Comparison of ENCODE assay signal across 20 cellular contexts in genomic region chr9:130601100-130601499, GRCh38.
"Had no signal": no experiment of that assay in that cellular context is flagged by ENCODE, and none has a peak within 500 bp of the region (broad histone marks: within the 10 kb centered on the region; RNA-seq: fewer than 3 reads in every experiment).

No MANE protein-coding gene starts in this region.

- DNase-seq: esophagus squamous epithelium; foreskin fibroblast; immature natural killer cell; left ventricle myocardium inferior; mesenchymal stem cell; midbrain; nucleus accumbens; ovary; stimulated activated CD4-positive, alpha-beta T cell treated with anti-CD3 and anti-CD28 coated beads, Interleukin-2, amount 100 ng/mL, for 48 hours; stimulated activated naive CD4-positive, alpha-beta T cell treated with Interleukin-2 at 50 U/mL for 16 hours; thyroid gland; upper lobe of left lung; uterus had no signal

- H3K4me3 ChIP-seq: esophagus squamous epithelium, left ventricle myocardium inferior, lung, neural progenitor cell, ovary, right atrium auricular region, smooth muscle cell, thyroid gland, upper lobe of left lung, uterus had no signal

- H3K4me1 ChIP-seq: esophagus squamous epithelium, left ventricle myocardium inferior, neural progenitor cell, right atrium auricular region, uterus had no signal

- H3K36me3 ChIP-seq: ovary, uterus had no signal

- H3K9me3 Mint-ChIP-seq: dendritic cell treated with granulocyte-macrophage colony-stimulating factor and Interleukin-4, amounts not matched to agents 40 ng/mL and 50 ng/mL, for 4 days; immature natural killer cell; natural killer cell treated with Interleukin-12 subunit alpha and Interleukin-12 subunit beta and Interleukin-15 and Interleukin-18, amount 100 ng/mL, for 72 hours; neural progenitor cell had no signal

- H3K4me3 Mint-ChIP-seq: dendritic cell treated with granulocyte-macrophage colony-stimulating factor and Interleukin-4, amounts not matched to agents 40 ng/mL and 50 ng/mL, for 4 days; immature natural killer cell; natural killer cell treated with Interleukin-12 subunit alpha and Interleukin-12 subunit beta and Interleukin-15 and Interleukin-18, amount 100 ng/mL, for 72 hours; neural progenitor cell had no signal

- H3K27me3 ChIP-seq: esophagus squamous epithelium, neural progenitor cell, ovary, right atrium auricular region, thyroid gland, upper lobe of left lung, uterus had no signal

- H3K27me3 Mint-ChIP-seq: dendritic cell treated with granulocyte-macrophage colony-stimulating factor and Interleukin-4, amounts not matched to agents 40 ng/mL and 50 ng/mL, for 4 days; natural killer cell treated with Interleukin-12 subunit alpha and Interleukin-12 subunit beta and Interleukin-15 and Interleukin-18, amount 100 ng/mL, for 72 hours had no signal

- FAIRE-seq: keratinocyte had no signal

- H3K9me3 ChIP-seq: esophagus squamous epithelium, left ventricle myocardium inferior, ovary, right atrium auricular region, thyroid gland, upper lobe of left lung, uterus had no signal

- H3K4me1 Mint-ChIP-seq: neural progenitor cell had no signal

- H3K27ac ChIP-seq: esophagus squamous epithelium, left ventricle myocardium inferior, neural progenitor cell, ovary, right atrium auricular region, thyroid gland, upper lobe of left lung, uterus had no signal

- H3K27ac Mint-ChIP-seq: dendritic cell treated with granulocyte-macrophage colony-stimulating factor and Interleukin-4, amounts not matched to agents 40 ng/mL and 50 ng/mL, for 4 days; natural killer cell treated with Interleukin-12 subunit alpha and Interleukin-12 subunit beta and Interleukin-15 and Interleukin-18, amount 100 ng/mL, for 72 hours; neural progenitor cell had no signal
